21 cellular contexts compared by ENCODE assay signal in the genomic region with DNA sequence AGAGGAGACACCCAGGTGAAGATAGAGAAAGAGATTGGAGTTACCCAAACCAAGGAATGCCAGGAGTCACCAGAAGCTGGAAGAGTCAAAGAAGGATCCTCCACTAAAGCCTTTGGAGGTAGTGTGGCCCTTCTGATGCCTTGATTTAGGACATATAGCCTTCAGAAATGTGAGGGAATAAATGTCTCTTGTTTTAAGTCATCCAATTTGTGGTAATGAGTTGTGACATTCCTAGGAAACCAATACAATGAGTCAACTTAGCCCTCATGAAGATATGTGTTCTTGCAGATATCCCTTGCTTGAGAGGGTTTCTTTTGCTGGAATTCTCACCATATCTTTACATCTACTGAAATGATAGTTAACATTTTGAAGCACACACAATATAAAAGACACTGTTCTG. TPM values are rescaled to one million over a fixed set of nuclear protein-coding genes. Genes with fewer than 3 reads are reported as not detected.
DNase-seq lines count a peak whose midpoint lies in the region; ATAC-seq and TF ChIP-seq lines count a peak whose summit lies in the region.
"Had no signal": no experiment of that assay in that cellular context is flagged by ENCODE, and none has a peak within 500 bp of the region (broad histone marks: within the 10 kb centered on the region; RNA-seq: fewer than 3 reads in every experiment).

No MANE protein-coding gene starts in this region.

- no peaks in the 10 kb centered on the region for H3K27me3 ChIP-seq in right lobe of liver
- H3K27me3 ChIP-seq: BE2C, hepatocyte, SJCRH30, vagina had no signal

- H3K27ac ChIP-seq in right lobe of liver = no peak overlapping the region
- H3K27ac ChIP-seq: hepatocyte, SJCRH30, vagina, VCaP had no signal

- DNase-seq in AG09309 (ENCODE audit: low read depth) (peak; percentile 62), LoVo (ENCODE audit: low spot score) (peak; percentile 26), dedifferentiated amniotic fluid mesenchymal stem cell (ENCODE audit: extremely low spot score) (peak; percentile 36), kidney tubule cell (ENCODE audit: low spot score) (peak; percentile 93), mesenteric fat pad (ENCODE audit: low spot score) (no peak), right lobe of liver (no peak)
- DNase-seq: activated CD8-positive, alpha-beta memory T cell treated with anti-CD3 and anti-CD28 coated beads, Interleukin-2, amount 50 U/mL, for 4 hours; activated naive CD8-positive, alpha-beta T cell treated with anti-CD3 and anti-CD28 coated beads, Interleukin-2, amount 50 U/mL, for 24 hours; BE2C; NCI-H1105; NCI-H510A; SJCRH30; stimulated activated CD4-positive, alpha-beta T cell treated with anti-CD3 and anti-CD28 coated beads, Interleukin-2, amount 100 ng/mL, for 24 hours had no signal

- H3K9me3 ChIP-seq in right lobe of liver = no peaks in the 10 kb centered on the region
- H3K9me3 ChIP-seq: BE2C, SJCRH30, vagina had no signal

- intact Hi-C loops in right lobe of liver (cut with DNase I) = no loop called here

- no peaks in the 10 kb centered on the region for H3K4me1 ChIP-seq in right lobe of liver
- H3K4me1 ChIP-seq: vagina had no signal

- no peaks in the 10 kb centered on the region for H3K36me3 ChIP-seq in right lobe of liver
- H3K36me3 ChIP-seq: BE2C, SJCRH30, vagina had no signal

- TF ChIP-seq POLR2A in right lobe of liver (IDR thresholded peaks at IDR 0.05) = no peak

- TF ChIP-seq CTCF in AG09309 (IDR thresholded peaks at IDR 0.05; ENCODE audit: control insufficient read depth, insufficient read depth, low read depth, low read length, missing control alignments) (no peak), right lobe of liver (IDR thresholded peaks at IDR 0.05) (no peak)

- no peak overlapping the region for H3K4me3 ChIP-seq in AG09309 (ENCODE audit: control insufficient read depth, low read depth, low read length)
- H3K4me3 ChIP-seq in right lobe of liver = no peak overlapping the region
- H3K4me3 ChIP-seq: hepatocyte, SJCRH30, vagina had no signal

- ATAC-seq in GM21367 (IDR thresholded peaks at IDR 0.05; ENCODE audit: unreplicated experiment) (no peak), HG03469 (IDR thresholded peaks at IDR 0.05; ENCODE audit: unreplicated experiment) (no peak), right lobe of liver (no peak)
- ATAC-seq: activated naive CD8-positive, alpha-beta T cell treated with anti-CD3 and anti-CD28 coated beads, Interleukin-2, amount 50 U/mL, for 24 hours had no signal

RNA-seq across cellular contexts. Expression of a gene that starts 58.8 kb away (rescaled TPM):
- total RNA-seq in mesenteric fat pad = not detected
- not detected for total RNA-seq in right lobe of liver
- total RNA-seq: Daoy, H1, hepatocyte, progenitor cell of endocrine pancreas, SJCRH30, vagina had no signal

Comparison
In these comparisons a context has a peak if more than half of its experiments do, and no peak if none do; other contexts are left out.
1. DNase-seq: peak in AG09309 (single experiment), LoVo (single experiment), dedifferentiated amniotic fluid mesenchymal stem cell (single experiment) and kidney tubule cell (single experiment); none in mesenteric fat pad (single experiment) and right lobe of liver (0 of 3).